9 cellular contexts compared by ENCODE assay signal in the genomic region with DNA sequence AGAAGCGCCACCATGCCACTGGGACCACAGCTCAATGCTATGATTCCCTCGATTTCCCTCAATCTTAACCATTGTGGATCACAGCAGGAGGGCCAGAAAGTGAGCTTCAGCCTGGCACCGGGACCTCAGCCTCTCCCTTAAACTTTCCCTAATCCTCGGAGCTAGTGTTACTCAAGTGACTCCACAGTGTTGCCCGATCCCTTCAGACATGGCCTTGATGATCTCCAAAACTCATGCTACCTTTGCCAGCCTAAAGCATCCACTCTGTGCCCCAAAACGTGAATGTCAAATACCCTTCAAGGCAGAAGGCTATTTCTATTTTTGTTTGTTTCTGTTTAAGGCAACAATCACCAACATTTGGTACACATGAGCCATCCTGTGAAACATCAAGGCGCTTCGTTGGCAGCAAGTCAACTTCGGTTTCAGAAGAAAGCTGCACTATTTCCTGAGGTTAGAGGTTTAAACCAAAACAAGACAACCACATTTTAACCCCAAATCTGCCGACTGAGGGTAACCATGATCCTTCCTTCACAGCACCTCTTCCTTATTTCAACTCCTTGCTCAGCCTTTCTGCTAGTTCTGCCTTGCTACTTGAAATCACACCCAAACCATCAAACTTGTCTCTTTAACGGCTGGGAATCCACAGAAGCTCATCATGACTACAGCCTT.
A peak's percentile ranks its signal among the peaks of the same experiment; 100 is the strongest.
DNase-seq lines count a peak whose midpoint lies in the region; ATAC-seq and TF ChIP-seq lines count a peak whose summit lies in the region.
"Had no signal": no experiment of that assay in that cellular context is flagged by ENCODE, and none has a peak within 500 bp of the region (broad histone marks: within the 10 kb centered on the region; RNA-seq: fewer than 3 reads in every experiment).

No MANE protein-coding gene starts in this region.

- CTCF ChIA-PET in activated CD4-positive, alpha-beta T cell treated with anti-CD3 and anti-CD28 coated beads for 36 hours (lab: Charles Lee): interaction anchor here (0.6 to 2.1 kb wide), 4 partner anchors 34 to 472 kb away, joined by 3 to 12 read pairs (median 4); no protein-coding TSS in a partner anchor

- TF ChIP-seq CTCF in fibroblast of lung (conservative IDR thresholded peaks at IDR 0.05 in 1 of 2, IDR thresholded peaks at IDR 0.05 in 1 of 2; ENCODE audit: low read depth in 1 of 2, low read length in 2 of 2) (no peak), suprapubic skin (IDR thresholded peaks at IDR 0.05) (no peak)

- peaks cover 89% of the 10 kb centered on the region for H3K36me3 Mint-ChIP-seq in activated CD4-positive, alpha-beta T cell treated with anti-CD3 and anti-CD28 coated beads for 36 hours (ENCODE audit: low read depth)

- H3K4me3 Mint-ChIP-seq in activated CD4-positive, alpha-beta T cell treated with anti-CD3 and anti-CD28 coated beads for 36 hours: peak overlapping the region; percentile 43

- no peak overlapping the region for H2AFZ ChIP-seq in fibroblast of lung (ENCODE audit: low read length)

- 36% methylated on average over 11 of the region's 11 CpGs for WGBS in thymus
- 57% methylated on average over 11 of the region's 11 CpGs for WGBS in suprapubic skin

- peak overlapping the region; percentile 92 for H3K27ac Mint-ChIP-seq in activated CD4-positive, alpha-beta T cell treated with anti-CD3 and anti-CD28 coated beads for 36 hours

- no peak overlapping the region for H3K9ac ChIP-seq in fibroblast of lung (ENCODE audit: insufficient read depth, low read length)

- no peak for TF ChIP-seq POLR2A in suprapubic skin (IDR thresholded peaks at IDR 0.05)

- H3K36me3 ChIP-seq in fibroblast of lung (ENCODE audit: control insufficient read depth, insufficient read depth, low read length): no peaks in the 10 kb centered on the region
- H3K36me3 ChIP-seq in thymus (ENCODE audit: control insufficient read depth, insufficient read depth): peaks cover 19% of the 10 kb centered on the region
- H3K36me3 ChIP-seq in suprapubic skin: peaks cover 37% of the 10 kb centered on the region

- no peak overlapping the region for H3K4me3 ChIP-seq in fibroblast of lung (replicated peaks in 1 of 4; ENCODE audit: control extremely low read depth in 1 of 4, insufficient read depth in 1 of 4, low read depth in 3 of 4, low read length in 4 of 4)
- no peak overlapping the region for H3K4me3 ChIP-seq in thymus (ENCODE audit: low read length)
- no peak overlapping the region for H3K4me3 ChIP-seq in suprapubic skin

- no peaks in the 10 kb centered on the region for H3K79me2 ChIP-seq in fibroblast of lung (ENCODE audit: control insufficient read depth, insufficient read depth, low read length)

- H3K27me3 ChIP-seq in fibroblast of lung (ENCODE audit: control insufficient read depth, insufficient read depth, low read length) (no peaks in the 10 kb centered on the region), thymus (ENCODE audit: control insufficient read depth, insufficient read depth) (peaks cover 3% of the 10 kb centered on the region), suprapubic skin (no peaks in the 10 kb centered on the region)

- H3K9me3 Mint-ChIP-seq in activated CD4-positive, alpha-beta T cell treated with anti-CD3 and anti-CD28 coated beads for 36 hours (ENCODE audit: low read depth): peaks cover 1% of the 10 kb centered on the region

- H3K9me3 ChIP-seq in fibroblast of lung (ENCODE audit: control insufficient read depth, insufficient read depth, low read depth, low read length) (no peaks in the 10 kb centered on the region), thymus (ENCODE audit: control insufficient read depth) (no peaks in the 10 kb centered on the region), suprapubic skin (no peaks in the 10 kb centered on the region)

- intact Hi-C loops in activated CD4-positive, alpha-beta T cell treated with anti-CD3 and anti-CD28 coated beads for 36 hours (cut with DNase I, micrococcal nuclease): loop anchor here (1.0 to 5.0 kb wide), 6 partner anchors 28 to 1830 kb away; no protein-coding TSS in a partner anchor

- H4K20me1 ChIP-seq in fibroblast of lung (ENCODE audit: control insufficient read depth, extremely low read depth, insufficient read depth, low read length): no peaks in the 10 kb centered on the region

- no peak overlapping the region for H3K4me2 ChIP-seq in fibroblast of lung (ENCODE audit: extremely low read depth, insufficient read depth, low read length)

- H3K27ac ChIP-seq in fibroblast of lung (ENCODE audit: insufficient read depth, low read length) (no peak overlapping the region), thymus (ENCODE audit: low read depth) (peak overlapping the region; percentile 78), suprapubic skin (no peak overlapping the region)
- H3K27ac ChIP-seq: HL-60 had no signal

- DNase-seq in activated CD4-positive, alpha-beta T cell treated with anti-CD3 and anti-CD28 coated beads for 36 hours: peak; percentile 84
- DNase-seq in fibroblast of lung (ENCODE audit: low read depth in 2 of 2) (peak; percentile 28 to 36), NCI-H2171 (lab: John Stamatoyannopoulos, UW) (no peak), suprapubic skin (ENCODE audit: low spot score in 2 of 2) (no peak), NCI-H2171 treated with DMSO at 0.1 percent for 48 hours (lab: John Stamatoyannopoulos, UW) (no peak)

- no peaks in the 10 kb centered on the region for H3K27me3 Mint-ChIP-seq in activated CD4-positive, alpha-beta T cell treated with anti-CD3 and anti-CD28 coated beads for 36 hours

- no peak for TF ChIP-seq EP300 in suprapubic skin (IDR thresholded peaks at IDR 0.05)

- H3K4me1 ChIP-seq in fibroblast of lung (ENCODE audit: control insufficient read depth, extremely low read depth, insufficient read depth, low read length) (no peaks in the 10 kb centered on the region), thymus (ENCODE audit: control insufficient read depth, insufficient read depth, low read length) (peaks cover 39% of the 10 kb centered on the region), suprapubic skin (peaks cover 3% of the 10 kb centered on the region)

- H3K4me1 Mint-ChIP-seq in activated CD4-positive, alpha-beta T cell treated with anti-CD3 and anti-CD28 coated beads for 36 hours: peaks cover 60% of the 10 kb centered on the region

- peak; percentile 86 for ATAC-seq in GM18867 (IDR thresholded peaks at IDR 0.05; ENCODE audit: unreplicated experiment)
- peak; percentile 65 for ATAC-seq in HG03045 (IDR thresholded peaks at IDR 0.05; ENCODE audit: unreplicated experiment)
- peak; percentile 75 for ATAC-seq in activated CD4-positive, alpha-beta T cell treated with anti-CD3 and anti-CD28 coated beads for 36 hours

- POLR2A ChIA-PET in activated CD4-positive, alpha-beta T cell treated with anti-CD3 and anti-CD28 coated beads for 36 hours (lab: Charles Lee): interaction anchor here (0.7 to 1.2 kb wide), 4 partner anchors 26 to 427 kb away, joined by 3 to 9 read pairs (median 3); no protein-coding TSS in a partner anchor

Comparison
In these comparisons a context has a peak if more than half of its experiments do, and no peak if none do; other contexts are left out.
1. DNase-seq: peak in activated CD4-positive, alpha-beta T cell treated with anti-CD3 and anti-CD28 coated beads for 36 hours (single experiment) and fibroblast of lung (2 of 2); none in NCI-H2171 (single experiment), suprapubic skin (0 of 2) and NCI-H2171 treated with DMSO at 0.1 percent for 48 hours (single experiment).
2. Peak in every context shown above with its lines, with median percentiles within 50 percentile points of each other: ATAC-seq.